In the genomic region with DNA sequence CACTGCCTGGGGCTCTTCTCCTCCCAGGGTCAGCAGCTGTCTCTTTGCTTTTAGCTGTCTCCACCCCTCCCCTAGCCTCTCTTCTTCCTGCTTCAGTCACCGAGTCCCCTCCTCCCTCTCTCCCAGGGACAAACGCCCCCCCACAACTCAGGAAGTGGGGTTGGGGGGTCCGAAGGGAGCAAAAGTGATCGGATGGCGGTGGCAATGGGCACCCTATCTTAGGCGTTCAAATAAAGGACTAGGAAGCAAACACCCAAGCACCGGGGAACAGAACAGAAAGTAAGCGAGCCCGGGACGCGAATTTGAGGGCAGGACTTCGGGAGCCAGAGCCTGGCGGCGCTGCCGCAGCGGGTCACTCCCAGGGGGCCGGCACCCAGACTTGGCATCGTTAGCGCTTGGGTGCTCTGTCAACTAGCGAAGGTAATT, we compare ENCODE assay signal across 8 cellular contexts. TPM values are rescaled to one million over a fixed set of nuclear protein-coding genes. Genes with fewer than 3 reads are reported as not detected.
DNase-seq lines count a peak whose midpoint lies in the region; ATAC-seq and TF ChIP-seq lines count a peak whose summit lies in the region.

No MANE protein-coding gene starts in this region.

- peaks cover 9 to 15% of the 10 kb centered on the region in 2 donors for H3K36me3 Mint-ChIP-seq in stimulated activated naive B cell treated with anti-CD40 and anti-IgM and Interleukin-4, amounts not matched to agents 10 μg/mL and 1 μg/mL and 100 μg/mL, for 72 hours

- in situ Hi-C loops in T47D (cut with HindIII; ENCODE audit: low pct_unique_long_range_greater_than_20kb, low sequenced_read_pairs) = no loop called here

- no peak for TF ChIP-seq RAD21 in SK-N-SH (IDR thresholded peaks at IDR 0.05; ENCODE audit: low read length)

- peak overlapping the region; percentile 72 for H3K9ac ChIP-seq in SK-N-SH

- POLR2A ChIA-PET in SK-N-SH (lab: Yijun Ruan, JAX) = interaction anchor here (0.9 to 1.7 kb wide), 4 partner anchors 9 to 35 kb away, joined by 3 to 11 read pairs (median 5); no protein-coding TSS in a partner anchor

- H3K4me2 ChIP-seq in SK-N-SH = peak overlapping the region; percentile 90

- no peak for TF ChIP-seq EP300 in SK-N-SH (IDR thresholded peaks at IDR 0.05; ENCODE audit: borderline replicate concordance in 1 of 2, low read depth in 1 of 2, low read length in 1 of 2)

- no peaks in the 10 kb centered on the region for H4K20me1 ChIP-seq in SK-N-SH (ENCODE audit: insufficient read depth)

- H2AFZ ChIP-seq in SK-N-SH (ENCODE audit: low read depth) = peak overlapping the region; percentile 91

- no peaks in the 10 kb centered on the region for H3K36me3 ChIP-seq in SK-N-SH (replicated peaks in 1 of 2; ENCODE audit: control insufficient read depth in 1 of 2, insufficient read depth in 2 of 2, low read length in 1 of 2)

- H3K79me2 ChIP-seq in SK-N-SH (ENCODE audit: insufficient read depth) = no peaks in the 10 kb centered on the region

- no peaks in the 10 kb centered on the region for H3K27me3 ChIP-seq in SK-N-SH (ENCODE audit: insufficient read depth)
- H3K27me3 ChIP-seq in layer of hippocampus (ENCODE audit: control insufficient read depth, insufficient read depth, low read length) = peaks cover 4% of the 10 kb centered on the region

- peak in 1 of 2 donors; percentile 22 for ATAC-seq in stimulated activated naive B cell treated with anti-CD40 and anti-IgM and Interleukin-4, amounts not matched to agents 10 μg/mL and 1 μg/mL and 100 μg/mL, for 72 hours (replicated peaks)
- ATAC-seq in HG02678 (IDR thresholded peaks at IDR 0.05; ENCODE audit: unreplicated experiment) = no peak

- H3K9me3 Mint-ChIP-seq in stimulated activated naive B cell treated with anti-CD40 and anti-IgM and Interleukin-4, amounts not matched to agents 10 μg/mL and 1 μg/mL and 100 μg/mL, for 72 hours = no peaks in the 10 kb centered on the region

- H3K27me3 Mint-ChIP-seq in stimulated activated naive B cell treated with anti-CD40 and anti-IgM and Interleukin-4, amounts not matched to agents 10 μg/mL and 1 μg/mL and 100 μg/mL, for 72 hours = no peaks in the 10 kb centered on the region

- peaks cover 0 to 19% of the 10 kb centered on the region in 2 experiments; a peak in 1 of 4 replicates for H3K4me1 ChIP-seq in SK-N-SH (ENCODE audit: control insufficient read depth in 1 of 2, insufficient read depth in 2 of 2, low read depth in 1 of 2, low read length in 1 of 2)

- DNase-seq in GM19238 (ENCODE audit: insufficient read length, low spot score) (peak; percentile 47), SK-N-SH (peak; percentile 65), T47D (ENCODE audit: low read depth in 1 of 2, low spot score in 1 of 2) (peak; percentile 52 to 65), NK-92 (lab: John Stamatoyannopoulos, UW; ENCODE audit: unreplicated experiment) (no peak)
- DNase-seq in stimulated activated naive B cell treated with anti-CD40 and anti-IgM and Interleukin-4, amounts not matched to agents 10 μg/mL and 1 μg/mL and 100 μg/mL, for 72 hours = no peak

- no peak for TF ChIP-seq CTCF in 22Rv1 (IDR thresholded peaks at IDR 0.05)
- TF ChIP-seq CTCF in SK-N-SH (IDR thresholded peaks at IDR 0.05) = 0 out of 2 replicates have a peak, but pooled peaks have one; percentile 15

- H3K4me3 ChIP-seq in SK-N-SH (ENCODE audit: low read depth in 2 of 2, low read length in 1 of 2) = peak overlapping the region; percentile 57 to 76

- CTCF ChIA-PET in SK-N-SH (lab: Yijun Ruan, JAX) = interaction anchor here (0.8 to 3.3 kb wide), 5 partner anchors 12 to 81 kb away, joined by 3 to 18 read pairs (median 3); no protein-coding TSS in a partner anchor

- peaks cover 34 to 49% of the 10 kb centered on the region in 2 donors for H3K4me1 Mint-ChIP-seq in stimulated activated naive B cell treated with anti-CD40 and anti-IgM and Interleukin-4, amounts not matched to agents 10 μg/mL and 1 μg/mL and 100 μg/mL, for 72 hours

- H3K9me3 ChIP-seq in SK-N-SH = no peaks in the 10 kb centered on the region

- peak overlapping the region; percentile 71; the same call in 1 of the 2 replicates for H3K27ac ChIP-seq in 22Rv1
- H3K27ac ChIP-seq in SK-N-SH (ENCODE audit: low read depth in 2 of 2, low read length in 1 of 2) = peak overlapping the region in 1 of 2 experiments; percentile 45; a peak in 3 of 4 replicates
- peak overlapping the region; percentile 62 for H3K27ac ChIP-seq in layer of hippocampus (ENCODE audit: low read depth, low read length)

- H3K4me3 Mint-ChIP-seq in stimulated activated naive B cell treated with anti-CD40 and anti-IgM and Interleukin-4, amounts not matched to agents 10 μg/mL and 1 μg/mL and 100 μg/mL, for 72 hours = peak overlapping the region; percentile 91 to 93

- 2% methylated on average over 20 of the region's 20 CpGs for WGBS in SK-N-SH (ENCODE audit: low lambda C conversion rate)

- no peaks in the 10 kb centered on the region for H3K9me2 ChIP-seq in SK-N-SH

- peaks cover 6% of the 10 kb centered on the region for H3F3A ChIP-seq in SK-N-SH (replicated peaks; ENCODE audit: insufficient read depth)

- peak overlapping the region; percentile 91 for H3K27ac Mint-ChIP-seq in stimulated activated naive B cell treated with anti-CD40 and anti-IgM and Interleukin-4, amounts not matched to agents 10 μg/mL and 1 μg/mL and 100 μg/mL, for 72 hours

TF ChIP-seq in SK-N-SH, 30 proteins besides CTCF, POLR2A, EP300 and RAD21:
- TF ChIP-seq FOXM1 (IDR thresholded peaks at IDR 0.05; ENCODE audit: low read depth) (no peak), NFIC (IDR thresholded peaks at IDR 0.05; ENCODE audit: borderline replicate concordance) (0 out of 2 replicates have a peak, but pooled peaks have one; percentile 8), ELF1 (IDR thresholded peaks at IDR 0.05) (peak; percentile 43; the same call in 1 of the 2 replicates), TAF1 (IDR thresholded peaks at IDR 0.05; ENCODE audit: borderline replicate concordance, low read depth, low read length) (no peak), YY1 (IDR thresholded peaks at IDR 0.05; ENCODE audit: low read depth) (no peak)

RNA-seq across cellular contexts. Expression of gene ITPR3, which starts 1.0 kb away (rescaled TPM):
- polyA plus RNA-seq in SK-N-SH (2012; rRNA removed) = 4.7 and 8.1 TPM in 2 replicates
- 1.9 and 3.7 TPM in 2 replicates for polyA plus RNA-seq in SK-N-SH (2012; cell fraction: cytosol; rRNA removed)
- polyA plus RNA-seq in SK-N-SH (2012; cell fraction: nucleus; rRNA removed) = 22.6 and 23.4 TPM in 2 replicates

RNA-seq across cellular contexts. Expression of gene BAK1, which starts 40.1 kb away (rescaled TPM):
- 15.4 and 21.2 TPM in 2 replicates for polyA plus RNA-seq in SK-N-SH (2012; rRNA removed)
- polyA plus RNA-seq in SK-N-SH (2012; cell fraction: cytosol; rRNA removed) = 9.1 and 14.5 TPM in 2 replicates
- 16.2 and 20.5 TPM in 2 replicates for polyA plus RNA-seq in SK-N-SH (2012; cell fraction: nucleus; rRNA removed)

Comparison
In these comparisons a context has a peak if more than half of its experiments do, and no peak if none do; other contexts are left out.
1. DNase-seq: peak in GM19238 (single experiment), SK-N-SH (single experiment) and T47D (2 of 2); none in stimulated activated naive B cell treated with anti-CD40 and anti-IgM and Interleukin-4, amounts not matched to agents 10 μg/mL and 1 μg/mL and 100 μg/mL, for 72 hours (single experiment) and NK-92 (single experiment).